ENCODE assay signal across 20 cellular contexts in genomic region chr1:226072347-226072746, GRCh38.
"Had no signal": no experiment of that assay in that cellular context is flagged by ENCODE, and none has a peak within 500 bp of the region (broad histone marks: within the 10 kb centered on the region; RNA-seq: fewer than 3 reads in every experiment).

No MANE protein-coding gene starts in this region.

- H3K9me3 ChIP-seq: gastroesophageal sphincter, sigmoid colon, thoracic aorta, vagina had no signal

- H3K4me2 ChIP-seq: smooth muscle cell had no signal

- H3K9me3 Mint-ChIP-seq: activated naive CD8-positive, alpha-beta T cell treated with anti-CD3 and anti-CD28 coated beads, Interleukin-2, amount 10 ng/mL, durations not matched to agents 7 days and 5 days; activated T-helper 2 cell treated with anti-CD3 and anti-CD28 coated beads, Interferon-gamma antibody, Interleukin-2, Interleukin-4, amounts not matched to agents 10 μg/mL and 5 μg/mL and 100 μg/mL, durations not matched to agents 14 hours and 24 hours and 36 hours; type B pancreatic cell had no signal

- H3K27ac ChIP-seq: coronary artery, epithelial cell of prostate, gastroesophageal sphincter, sigmoid colon, thoracic aorta, vagina had no signal

- H3K27ac Mint-ChIP-seq: activated naive CD8-positive, alpha-beta T cell treated with anti-CD3 and anti-CD28 coated beads, Interleukin-2, amount 10 ng/mL, durations not matched to agents 7 days and 5 days; activated T-helper 2 cell treated with anti-CD3 and anti-CD28 coated beads, Interferon-gamma antibody, Interleukin-2, Interleukin-4, amounts not matched to agents 10 μg/mL and 5 μg/mL and 100 μg/mL, durations not matched to agents 14 hours and 24 hours and 36 hours; type B pancreatic cell had no signal

- H3K4me3 ChIP-seq: coronary artery, gastroesophageal sphincter, sigmoid colon, smooth muscle cell, thoracic aorta, vagina had no signal

- H3K4me3 Mint-ChIP-seq: activated naive CD8-positive, alpha-beta T cell treated with anti-CD3 and anti-CD28 coated beads, Interleukin-2, amount 10 ng/mL, durations not matched to agents 7 days and 5 days; type B pancreatic cell had no signal

- ATAC-seq: gastroesophageal sphincter, left ventricle myocardium superior had no signal

- H3K27me3 Mint-ChIP-seq: activated naive CD8-positive, alpha-beta T cell treated with anti-CD3 and anti-CD28 coated beads, Interleukin-2, amount 10 ng/mL, durations not matched to agents 7 days and 5 days; type B pancreatic cell had no signal

- H3K27me3 ChIP-seq: gastroesophageal sphincter, sigmoid colon, vagina had no signal

- DNase-seq: activated naive CD4-positive, alpha-beta T cell; activated naive CD8-positive, alpha-beta T cell treated with anti-CD3 and anti-CD28 coated beads, Interleukin-2, amount 10 ng/mL, durations not matched to agents 7 days and 5 days; activated T-cell treated with anti-CD3 and anti-CD28 coated beads, Interleukin-2, amount 50 U/mL, for 1 hour; amygdala; head of caudate nucleus; hypothalamus; left ventricle myocardium superior; mesenchymal stem cell; posterior cingulate gyrus; sigmoid colon; stimulated activated CD4-positive, alpha-beta T cell treated with anti-CD3 and anti-CD28 coated beads, Interleukin-15, amount 100 ng/mL, for 24 hours; stimulated activated naive CD4-positive, alpha-beta T cell had no signal
